In the genomic region with DNA sequence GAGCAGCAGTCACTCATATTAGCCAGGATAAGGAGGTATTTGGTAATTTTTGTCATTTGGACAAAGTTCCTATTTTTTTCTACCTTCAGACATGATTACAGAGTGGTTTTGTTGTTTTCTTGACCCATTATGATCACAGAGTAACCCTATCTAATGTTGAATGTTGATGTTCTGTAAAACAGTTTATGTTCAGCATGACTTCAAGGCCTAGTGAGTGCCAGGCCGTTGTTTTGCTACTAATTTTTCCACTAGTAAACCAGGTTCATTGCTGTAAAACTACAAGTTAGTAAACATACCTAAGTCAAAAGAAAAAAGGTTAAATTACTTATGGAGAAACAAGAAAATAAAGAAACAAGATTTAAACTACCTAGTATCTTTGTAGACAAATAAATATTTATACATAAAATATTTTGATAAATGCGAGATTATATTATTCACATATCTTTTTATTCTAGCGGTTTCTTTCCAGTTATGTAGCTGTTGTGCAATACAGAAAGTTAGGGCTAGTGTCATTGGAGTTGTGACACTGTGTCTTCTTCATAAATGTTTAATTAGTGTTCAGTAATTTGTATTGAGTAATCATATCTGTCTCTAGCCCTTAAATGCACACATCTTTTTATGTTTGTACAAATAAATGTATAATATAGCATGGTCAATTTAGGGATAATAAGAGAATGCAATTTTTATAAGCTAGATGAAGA, we compare ENCODE assay signal across 1 cellular context.
TF ChIP-seq lines count a peak whose summit lies in the region.

No MANE protein-coding gene starts in this region.

TF ChIP-seq in H1, 55 proteins besides CTCF, POLR2A, EP300 and RAD21:
- TF ChIP-seq CEBPB (IDR thresholded peaks at IDR 0.05; ENCODE audit: low read depth, low read length), result peak; percentile 23; the same call in 1 of the 2 replicates
- TF ChIP-seq CREB1 (IDR thresholded peaks at IDR 0.05), result no peak
